Comparison of ENCODE assay signal across 17 cellular contexts in genomic region chr4:150515135-150515534, GRCh38.
DNase-seq lines count a peak whose midpoint lies in the region; ATAC-seq, FAIRE-seq and TF ChIP-seq lines count a peak whose summit lies in the region.
"Had no signal": no experiment of that assay in that cellular context is flagged by ENCODE, and none has a peak within 500 bp of the region (broad histone marks: within the 10 kb centered on the region; RNA-seq: fewer than 3 reads in every experiment).

No MANE protein-coding gene starts in this region.

- CTCF ChIA-PET in PC-3 (lab: Charles Lee): no interaction called here

- no TSS peak for BruUV-seq in PC-3 (replicated peaks; lab: Mats Ljungman, UMichigan)

- H3K4me3 ChIP-seq in PC-3 (ENCODE audit: low read length) (no peak overlapping the region), cardiac fibroblast (replicated peaks in 1 of 2; ENCODE audit: low read depth in 2 of 2, low read length in 2 of 2) (no peak overlapping the region), skeletal muscle cell (ENCODE audit: low read depth, low read length) (no peak overlapping the region), small intestine (ENCODE audit: low read depth in 1 of 2, low read length in 2 of 2) (no peak overlapping the region)
- H3K4me3 ChIP-seq: HAP-1, Peyer's patch had no signal

- 82 to 95% (median 93%) methylated on average over 1 of the region's 1 CpG for WGBS in small intestine, 3 donors

- no peaks in the 10 kb centered on the region for H3K79me2 ChIP-seq in PC-3 (ENCODE audit: low read length)

- no peak for ATAC-seq in PC-3
- ATAC-seq: Right ventricle myocardium inferior had no signal

- H3K9me2 ChIP-seq in PC-3 (replicated peaks; ENCODE audit: low read length): no peaks in the 10 kb centered on the region

- no peaks in the 10 kb centered on the region for H3K9me3 ChIP-seq in PC-3 (ENCODE audit: low read length)
- no peaks in the 10 kb centered on the region for H3K9me3 ChIP-seq in small intestine (ENCODE audit: control insufficient read depth, low read depth)
- H3K9me3 ChIP-seq: Caco-2, HAP-1, Peyer's patch had no signal

- POLR2A ChIA-PET in PC-3 (lab: Charles Lee; ENCODE audit: unreplicated experiment): no interaction called here

- FAIRE-seq in small intestine (lab: Jason Lieb, UNC): no peak

- intact Hi-C loops in PC-3 (cut with micrococcal nuclease): no loop called here

- DNase-seq in PC-3: peak; percentile 3
- peak; percentile 11 to 27 for DNase-seq in cardiac fibroblast (ENCODE audit: low read depth in 2 of 2)
- DNase-seq in glomerular endothelial cell (ENCODE audit: extremely low read depth, low read depth, low spot score): peak; percentile 42
- peak; percentile 13 for DNase-seq in skeletal muscle cell (ENCODE audit: low read depth)
- DNase-seq in DMS153 treated with DMSO at 0.1 percent for 48 hours (lab: John Stamatoyannopoulos, UW; ENCODE audit: unreplicated experiment): no peak
- no peak for DNase-seq in ureter (ENCODE audit: low spot score)
- no peak for DNase-seq in small intestine
- DNase-seq: Caco-2, KG1, NCI-H1048, NCI-H1436 treated with DMSO at 0.1 percent for 48 hours, NCI-H2081, NCI-H2227 treated with DMSO at 0.1 percent for 48 hours, NCI-H524, Peyer's patch had no signal

- H3F3A ChIP-seq in PC-3 (ENCODE audit: low read length, unreplicated experiment): no peaks in the 10 kb centered on the region

- peaks cover 27% of the 10 kb centered on the region for H3K4me1 ChIP-seq in PC-3 (ENCODE audit: insufficient read depth, low read length)
- H3K4me1 ChIP-seq in small intestine (ENCODE audit: control insufficient read depth in 2 of 2, insufficient read depth in 1 of 2, low read depth in 1 of 2, low read length in 1 of 2): no peaks in the 10 kb centered on the region
- H3K4me1 ChIP-seq: Caco-2, HAP-1, Peyer's patch had no signal

- H2AFZ ChIP-seq in PC-3 (ENCODE audit: low read length): no peak overlapping the region

- TF ChIP-seq CTCF in PC-3 (conservative IDR thresholded peaks at IDR 0.05; ENCODE audit: low read depth, low read length): no peak
- TF ChIP-seq CTCF in cardiac fibroblast (IDR thresholded peaks at IDR 0.05; ENCODE audit: low read depth, low read length): no peak

- H3K27me3 ChIP-seq in PC-3 (ENCODE audit: low read length) (no peaks in the 10 kb centered on the region), small intestine (ENCODE audit: control insufficient read depth in 2 of 2, insufficient read depth in 2 of 2, low read length in 2 of 2) (no peaks in the 10 kb centered on the region)
- H3K27me3 ChIP-seq: Peyer's patch had no signal

- H3K9ac ChIP-seq in PC-3 (ENCODE audit: low read length): no peak overlapping the region

- no peaks in the 10 kb centered on the region for H3K36me3 ChIP-seq in PC-3 (ENCODE audit: low read depth, low read length)
- no peaks in the 10 kb centered on the region for H3K36me3 ChIP-seq in small intestine (ENCODE audit: control insufficient read depth in 2 of 2, insufficient read depth in 2 of 2, low read length in 2 of 2)
- H3K36me3 ChIP-seq: HAP-1, Peyer's patch had no signal

- H4K20me1 ChIP-seq in PC-3 (ENCODE audit: low read length): no peaks in the 10 kb centered on the region

- H3K27ac ChIP-seq in PC-3 (ENCODE audit: low read length) (no peak overlapping the region), small intestine (ENCODE audit: low read depth in 1 of 2, low read length in 1 of 2) (no peak overlapping the region)
- H3K27ac ChIP-seq: Peyer's patch had no signal

- H3K4me2 ChIP-seq in PC-3 (ENCODE audit: low read length): no peak overlapping the region

Comparison
In these comparisons a context has a peak if more than half of its experiments do, and no peak if none do; other contexts are left out.
1. DNase-seq: peak in PC-3 (single experiment), cardiac fibroblast (2 of 2), glomerular endothelial cell (single experiment) and skeletal muscle cell (single experiment); none in DMS153 treated with DMSO at 0.1 percent for 48 hours (single experiment), ureter (single experiment) and small intestine (single experiment).